ENCODE assay signal across 14 cellular contexts in genomic region chr7:113392841-113393540, GRCh38.
"Had no signal": no experiment of that assay in that cellular context is flagged by ENCODE, and none has a peak within 500 bp of the region (broad histone marks: within the 10 kb centered on the region; RNA-seq: fewer than 3 reads in every experiment).

No MANE protein-coding gene starts in this region.

- H3K27ac ChIP-seq: adrenal gland, breast epithelium, coronary artery, gastrocnemius medialis, left ventricle myocardium inferior, skin epidermis, suprapubic skin, transverse colon, uterus, WERI-Rb-1 had no signal

- H3K4me3 ChIP-seq: adrenal gland, breast epithelium, coronary artery, gastrocnemius medialis, left ventricle myocardium inferior, skin epidermis, suprapubic skin, transverse colon, uterus had no signal

- H3K4me1 ChIP-seq: breast epithelium, gastrocnemius medialis, left ventricle myocardium inferior, suprapubic skin, transverse colon, uterus had no signal

- H3K27me3 ChIP-seq: adrenal gland, breast epithelium, gastrocnemius medialis, suprapubic skin, transverse colon, uterus had no signal

- H3K9me3 ChIP-seq: adrenal gland, breast epithelium, gastrocnemius medialis, suprapubic skin, transverse colon, uterus had no signal

- H3K36me3 ChIP-seq: adrenal gland, breast epithelium, gastrocnemius medialis, left ventricle myocardium inferior, suprapubic skin, transverse colon, uterus, WERI-Rb-1 had no signal

- DNase-seq: activated CD4-positive, alpha-beta T cell treated with anti-CD3 and anti-CD28 coated beads, Interleukin-2, amount 50 U/mL, for 48 hours; activated gamma-delta T cell treated with Interleukin-2 at 50 U/mL for 16 hours; gastrocnemius medialis; kidney glomerular epithelial cell; left ventricle myocardium inferior; mammary epithelial cell; transverse colon; uterus; WERI-Rb-1 had no signal
